In the genomic region with DNA sequence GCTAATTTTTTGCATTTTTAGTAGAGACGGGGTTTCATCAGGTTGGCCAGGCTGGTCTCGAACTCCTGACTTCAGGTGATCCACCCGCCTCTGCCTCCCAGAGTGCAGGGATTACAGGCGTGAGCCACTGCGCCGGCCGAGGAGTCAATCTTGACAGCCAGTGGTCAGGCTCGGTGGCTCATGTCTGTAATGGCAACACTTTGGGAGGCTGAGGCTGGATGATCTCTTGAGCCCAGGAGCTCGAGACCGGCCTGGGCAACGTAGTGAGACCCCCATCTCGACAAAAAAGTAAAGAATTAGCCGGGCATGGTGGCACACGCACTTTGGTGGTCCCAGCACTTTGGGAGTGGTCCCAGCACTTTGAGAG, we compare ENCODE assay signal across 8 cellular contexts. TPM values are rescaled to one million over a fixed set of nuclear protein-coding genes. Genes with fewer than 3 reads are reported as not detected.
DNase-seq lines count a peak whose midpoint lies in the region; ATAC-seq and TF ChIP-seq lines count a peak whose summit lies in the region.

No MANE protein-coding gene starts in this region.

- H3K27ac ChIP-seq in heart left ventricle = peak overlapping the region; percentile 66 to 98 (median 86)
- H3K27ac ChIP-seq in breast epithelium = peak overlapping the region; percentile 90 to 95
- peak overlapping the region; percentile 88 for H3K27ac ChIP-seq in mesodermal cell (ENCODE audit: low read depth, low read length, severe bottlenecking)
- H3K27ac ChIP-seq in uterus = peak overlapping the region; percentile 84 to 89

- peaks cover 7 to 94% (median 40%) of the 10 kb centered on the region in 12 donors for H3K4me1 ChIP-seq in heart left ventricle
- peaks cover 9 to 30% of the 10 kb centered on the region in 2 donors for H3K4me1 ChIP-seq in breast epithelium
- peaks cover 62% of the 10 kb centered on the region for H3K4me1 ChIP-seq in mesodermal cell (ENCODE audit: control insufficient read depth, insufficient read depth, low read length, poor library complexity, severe bottlenecking)
- peaks cover 7 to 25% of the 10 kb centered on the region in 2 donors for H3K4me1 ChIP-seq in uterus

- 48 to 59% (median 52%) methylated on average over 13 to 14 of the region's 14 CpGs for WGBS in heart left ventricle, 4 donors
- WGBS in mesodermal cell (ENCODE audit: insufficient coverage in 2 of 2), 2 experiments = 90% methylated on average over 14 of the region's 14 CpGs

- TF ChIP-seq POLR2A in heart left ventricle (IDR thresholded peaks at IDR 0.05) (no peak), breast epithelium (IDR thresholded peaks at IDR 0.05) (no peak), uterus (IDR thresholded peaks at IDR 0.05) (no peak)

- H3K9me3 ChIP-seq in heart left ventricle (no peaks in the 10 kb centered on the region), breast epithelium (no peaks in the 10 kb centered on the region), mesodermal cell (ENCODE audit: control insufficient read depth, low read length) (no peaks in the 10 kb centered on the region), uterus (no peaks in the 10 kb centered on the region)

- peak overlapping the region; percentile 68 to 99 (median 94) for H3K4me3 ChIP-seq in heart left ventricle
- H3K4me3 ChIP-seq in breast epithelium = peak overlapping the region; percentile 77 to 100 (median 88)
- peak overlapping the region; percentile 92 for H3K4me3 ChIP-seq in mesodermal cell (ENCODE audit: extremely low read depth, insufficient read depth, low read length, poor library complexity, severe bottlenecking)
- H3K4me3 ChIP-seq in uterus = peak overlapping the region; percentile 83 to 91

- H3K36me3 ChIP-seq in heart left ventricle = peaks cover 0 to 10% (median 0%) of the 10 kb centered on the region in 9 donors
- no peaks in the 10 kb centered on the region for H3K36me3 ChIP-seq in breast epithelium
- peaks cover 15% of the 10 kb centered on the region for H3K36me3 ChIP-seq in mesodermal cell (ENCODE audit: control insufficient read depth, insufficient read depth, low read length)
- H3K36me3 ChIP-seq in uterus = no peaks in the 10 kb centered on the region

- no peak for DNase-seq in heart left ventricle
- no peak for DNase-seq in Right ventricle myocardium inferior (ENCODE audit: missing footprints)
- DNase-seq in breast epithelium (ENCODE audit: low spot score in 2 of 2) = no peak
- DNase-seq in uterus = no peak
- no peak for DNase-seq in medulla oblongata (ENCODE audit: extremely low spot score)

- TF ChIP-seq CTCF in heart left ventricle (IDR thresholded peaks at IDR 0.05) (no peak), breast epithelium (IDR thresholded peaks at IDR 0.05) (no peak), uterus (IDR thresholded peaks at IDR 0.05) (no peak)

- peak in 1 of 4 donors; percentile 6 for ATAC-seq in heart left ventricle
- ATAC-seq in Right ventricle myocardium inferior = no peak
- ATAC-seq in GM19452 (IDR thresholded peaks at IDR 0.05; ENCODE audit: unreplicated experiment) = no peak
- ATAC-seq in HG03135 (IDR thresholded peaks at IDR 0.05; ENCODE audit: unreplicated experiment) = no peak

- intact Hi-C loops in heart left ventricle (cut with DNase I) (loop anchor here in 1 of 10 donors (2.0 kb wide), 2 partner anchors 19 to 43 kb away; no protein-coding TSS in a partner anchor), Right ventricle myocardium inferior (cut with DNase I) (loop anchor here (2.0 kb wide), 1 partner anchor 17 kb away; the partner anchor contains the start of gene SOCS3), breast epithelium (cut with DNase I; ENCODE audit: low total_unique reads) (no loop called here), uterus (cut with DNase I; ENCODE audit: low total_unique reads) (no loop called here)

- H3K27me3 ChIP-seq in heart left ventricle (no peaks in the 10 kb centered on the region), breast epithelium (no peaks in the 10 kb centered on the region), uterus (no peaks in the 10 kb centered on the region)

RNA-seq across cellular contexts. Expression of gene PGS1, which starts 0.6 kb away (rescaled TPM):
- total RNA-seq in heart left ventricle (10 to 100 TPM; 14.2 to 32.8 (median 17.3) TPM), Right ventricle myocardium inferior (16.7 TPM), breast epithelium (10 to 100 TPM; 33.9 to 58.7 (median 50.2) TPM), uterus (10 to 100 TPM; 12.9 to 75.4 (median 63.1) TPM)
- polyA plus RNA-seq in heart left ventricle = 10 to 100 TPM; 11.9 to 24.6 TPM
- 36.8 TPM for polyA plus RNA-seq in mesodermal cell (2013, experiment 1 of 2)
- 28.0 TPM for polyA plus RNA-seq in mesodermal cell (2013, experiment 2 of 2)

RNA-seq across cellular contexts. Expression of gene SOCS3, which starts 18.0 kb away (rescaled TPM):
- total RNA-seq in heart left ventricle (100 to 1,000 TPM in 1 of 9 donors, 10 to 100 TPM in 5, 1 to 10 TPM in 3; 4.6 to 134 (median 18.4) TPM), Right ventricle myocardium inferior (12.2 TPM), breast epithelium (100 to 1,000 TPM in 1 of 3 donors, 10 to 100 TPM in 2; 58.1 to 190 (median 76.4) TPM), uterus (100 to 1,000 TPM in 1 of 4 donors, 10 to 100 TPM in 3; 20.9 to 101 (median 39.5) TPM)
- polyA plus RNA-seq in heart left ventricle = 10 to 100 TPM; 15.2 to 15.9 TPM
- polyA plus RNA-seq in mesodermal cell (2013, experiment 1 of 2) = 37.6 TPM
- polyA plus RNA-seq in mesodermal cell (2013, experiment 2 of 2) = 29.9 TPM
